Comparison of ENCODE assay signal across 9 cellular contexts in the genomic region with DNA sequence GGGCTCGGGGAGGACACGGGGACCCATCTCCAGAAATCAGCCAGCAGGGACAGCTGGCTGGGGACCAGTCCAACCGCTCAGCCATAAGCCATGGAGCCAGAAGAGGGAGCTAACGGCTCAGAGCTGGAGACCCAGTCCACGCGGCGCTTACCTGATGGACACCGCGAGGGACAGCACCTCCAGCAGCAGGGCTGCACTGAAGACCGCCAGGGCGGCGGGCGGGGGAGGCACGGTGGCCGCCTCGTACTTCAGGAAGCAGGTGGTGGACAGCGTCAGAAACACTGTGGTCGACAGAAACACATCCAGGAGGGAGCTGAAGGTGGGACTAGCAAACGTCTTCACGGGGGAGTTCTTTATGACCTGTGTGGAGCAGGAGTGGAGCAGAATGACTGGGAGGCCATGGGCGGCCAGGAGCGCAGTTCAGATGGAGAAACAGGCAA.
A peak's percentile ranks its signal among the peaks of the same experiment; 100 is the strongest.
DNase-seq lines count a peak whose midpoint lies in the region; ATAC-seq and TF ChIP-seq lines count a peak whose summit lies in the region.
"Had no signal": no experiment of that assay in that cellular context is flagged by ENCODE, and none has a peak within 500 bp of the region (broad histone marks: within the 10 kb centered on the region; RNA-seq: fewer than 3 reads in every experiment).

No MANE protein-coding gene starts in this region.

- peak; percentile 94 for DNase-seq in ELF-1 (ENCODE audit: low read depth, low spot score)
- DNase-seq in NCI-H1694 treated with DMSO at 0.1 percent for 48 hours (lab: John Stamatoyannopoulos, UW) = peak; percentile 31
- DNase-seq in activated CD4-positive, alpha-beta T cell treated with anti-CD3 and anti-CD28 coated beads for 24 hours (ENCODE audit: low read depth in 2 of 2) = peak; percentile 8 to 16
- DNase-seq in dermis microvascular lymphatic vessel endothelial cell (ENCODE audit: low read depth in 2 of 2) = peak; percentile 62 to 84
- peak; percentile 73 for DNase-seq in lower lobe of right lung
- DNase-seq in stimulated activated naive CD4-positive, alpha-beta T cell treated with Interleukin-2 at 50 U/mL for 16 hours (lab: John Stamatoyannopoulos, UW) = peak; percentile 14

- intact Hi-C loops in lower lobe of right lung (cut with DNase I) = no loop called here

- peaks cover 7% of the 10 kb centered on the region for H3K4me1 ChIP-seq in lower lobe of right lung

- no peak overlapping the region for H3K27ac ChIP-seq in lower lobe of right lung

- no peaks in the 10 kb centered on the region for H3K9me3 ChIP-seq in lower lobe of right lung

- no peaks in the 10 kb centered on the region for H3K27me3 ChIP-seq in lower lobe of right lung (ENCODE audit: low read depth)

- H3K4me3 ChIP-seq in lower lobe of right lung = no peak overlapping the region
- H3K4me3 ChIP-seq: SK-N-MC had no signal

- peak; percentile 68 for TF ChIP-seq CTCF in lower lobe of right lung (IDR thresholded peaks at IDR 0.05)

- H3K36me3 ChIP-seq in lower lobe of right lung = peaks cover 50% of the 10 kb centered on the region

- ATAC-seq in lower lobe of right lung = peak; percentile 69 to 83
- ATAC-seq in HG03280 (IDR thresholded peaks at IDR 0.05; ENCODE audit: unreplicated experiment) = no peak
- ATAC-seq in GM19023 (IDR thresholded peaks at IDR 0.05; ENCODE audit: unreplicated experiment) = no peak

Comparison
In these comparisons a context has a peak if more than half of its experiments do, and no peak if none do; other contexts are left out.
1. DNase-seq: peak in every context shown above with its lines; median percentile 94 in ELF-1; 73 in dermis microvascular lymphatic vessel endothelial cell; 73 in lower lobe of right lung; 31 in NCI-H1694 treated with DMSO at 0.1 percent for 48 hours; 14 in stimulated activated naive CD4-positive, alpha-beta T cell treated with Interleukin-2 at 50 U/mL for 16 hours; 12 in activated CD4-positive, alpha-beta T cell treated with anti-CD3 and anti-CD28 coated beads for 24 hours.
2. ATAC-seq: peak in lower lobe of right lung (2 of 2); none in HG03280 (single experiment) and GM19023 (single experiment).